1 cellular context compared by ENCODE assay signal in the genomic region with DNA sequence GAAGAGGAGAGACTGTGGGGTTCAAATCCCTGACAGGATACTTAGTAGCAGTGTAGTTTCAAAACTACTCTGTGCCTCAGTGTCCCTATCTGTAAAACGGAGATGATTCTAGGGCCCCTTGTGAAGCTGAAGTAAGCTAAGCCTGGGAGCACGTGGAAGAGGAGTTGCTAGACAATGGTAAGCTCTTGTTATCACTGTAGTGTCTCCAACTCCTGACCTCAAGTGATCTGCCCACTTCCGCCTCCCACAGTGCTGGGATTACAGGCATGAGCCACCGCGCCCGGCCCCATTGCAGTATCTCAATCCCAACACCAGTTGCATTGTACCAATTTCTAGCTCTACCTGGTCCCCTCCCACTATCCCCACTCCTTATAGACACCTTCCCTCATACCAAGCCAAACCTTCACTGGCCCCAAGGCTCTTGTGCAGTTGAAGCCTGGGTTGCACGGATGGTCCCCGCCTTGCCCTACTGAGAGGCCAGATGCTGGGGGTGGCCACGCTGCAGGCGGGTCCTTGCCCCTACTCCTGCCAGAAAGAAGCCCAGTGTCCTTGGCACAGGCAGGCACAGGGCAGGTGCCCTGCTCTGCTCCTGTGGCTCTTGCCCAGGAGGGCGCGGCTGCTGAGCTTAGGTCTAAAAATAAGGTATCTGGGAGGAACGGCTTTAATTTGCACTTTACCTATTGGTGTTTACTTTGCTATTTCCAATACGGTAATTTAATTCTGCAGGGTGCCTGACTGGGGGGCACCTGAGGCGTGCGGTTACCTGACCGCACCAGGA.
TF ChIP-seq lines count a peak whose summit lies in the region.

No MANE protein-coding gene starts in this region.

TF ChIP-seq in IMR-90, 13 proteins besides CTCF, POLR2A, EP300 and RAD21 (continued from another document):
- TF ChIP-seq, protein P1, sequence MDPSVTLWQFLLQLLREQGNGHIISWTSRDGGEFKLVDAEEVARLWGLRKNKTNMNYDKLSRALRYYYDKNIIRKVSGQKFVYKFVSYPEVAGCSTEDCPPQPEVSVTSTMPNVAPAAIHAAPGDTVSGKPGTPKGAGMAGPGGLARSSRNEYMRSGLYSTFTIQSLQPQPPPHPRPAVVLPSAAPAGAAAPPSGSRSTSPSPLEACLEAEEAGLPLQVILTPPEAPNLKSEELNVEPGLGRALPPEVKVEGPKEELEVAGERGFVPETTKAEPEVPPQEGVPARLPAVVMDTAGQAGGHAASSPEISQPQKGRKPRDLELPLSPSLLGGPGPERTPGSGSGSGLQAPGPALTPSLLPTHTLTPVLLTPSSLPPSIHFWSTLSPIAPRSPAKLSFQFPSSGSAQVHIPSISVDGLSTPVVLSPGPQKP (IDR thresholded peaks at IDR 0.05; ENCODE audit: borderline replicate concordance, low read depth, low read length): no peak
- TF ChIP-seq SMC3 (IDR thresholded peaks at IDR 0.05; ENCODE audit: low read depth, low read length) (no peak), RCOR1 (IDR thresholded peaks at IDR 0.05; ENCODE audit: insufficient replicate concordance, low read length) (no peak), MXI1 (IDR thresholded peaks at IDR 0.05; ENCODE audit: borderline replicate concordance, low read depth, low read length) (no peak), MAZ (IDR thresholded peaks at IDR 0.05; ENCODE audit: borderline replicate concordance, low read depth, low read length) (no peak), MAFK (IDR thresholded peaks at IDR 0.05; ENCODE audit: low read depth, low read length) (no peak)
- TF ChIP-seq, protein P2, sequence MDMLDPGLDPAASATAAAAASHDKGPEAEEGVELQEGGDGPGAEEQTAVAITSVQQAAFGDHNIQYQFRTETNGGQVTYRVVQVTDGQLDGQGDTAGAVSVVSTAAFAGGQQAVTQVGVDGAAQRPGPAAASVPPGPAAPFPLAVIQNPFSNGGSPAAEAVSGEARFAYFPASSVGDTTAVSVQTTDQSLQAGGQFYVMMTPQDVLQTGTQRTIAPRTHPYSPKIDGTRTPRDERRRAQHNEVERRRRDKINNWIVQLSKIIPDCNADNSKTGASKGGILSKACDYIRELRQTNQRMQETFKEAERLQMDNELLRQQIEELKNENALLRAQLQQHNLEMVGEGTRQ (IDR thresholded peaks at IDR 0.05; ENCODE audit: low read depth, low read length): no peak
